Comparison of ENCODE assay signal across 8 cellular contexts in the genomic region with DNA sequence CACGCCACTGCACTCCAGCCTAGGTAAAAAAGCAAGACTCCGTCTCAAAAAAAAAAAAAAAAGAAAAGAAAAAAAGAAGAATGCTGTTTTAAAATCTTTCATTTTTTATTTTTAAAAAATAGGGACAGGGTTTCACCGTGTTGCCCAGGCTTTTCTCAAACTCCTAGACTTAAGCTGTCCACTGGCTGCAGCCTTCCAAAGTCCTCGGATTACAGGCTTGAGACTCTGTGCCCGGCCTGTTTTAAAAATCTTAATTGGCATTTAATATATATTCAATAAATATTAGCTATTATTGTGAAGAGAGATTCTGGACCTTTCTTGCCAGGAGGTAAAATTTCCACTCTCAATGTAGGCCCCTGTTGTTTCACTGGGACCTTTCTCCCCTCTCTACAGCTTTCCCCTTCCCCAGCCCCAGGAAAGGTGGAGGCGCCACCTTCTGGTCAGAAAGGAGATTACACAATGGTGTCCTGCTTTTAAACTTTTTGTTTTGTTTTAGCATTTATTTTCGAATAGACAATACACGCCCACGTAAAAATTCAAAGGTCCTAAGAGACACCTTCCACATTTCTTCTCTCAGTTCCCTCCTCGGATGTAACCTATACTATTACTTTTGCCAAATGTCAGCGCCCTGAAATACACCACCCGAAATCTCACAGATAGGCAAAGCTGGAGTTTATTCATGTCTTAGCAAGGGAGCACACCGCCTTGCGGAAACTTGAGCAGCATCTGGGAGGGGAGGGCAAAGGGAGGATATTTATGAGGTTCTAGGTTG. TPM values are rescaled to one million over a fixed set of nuclear protein-coding genes. Genes with fewer than 3 reads are reported as not detected.
DNase-seq lines count a peak whose midpoint lies in the region; ATAC-seq and TF ChIP-seq lines count a peak whose summit lies in the region.

No MANE protein-coding gene starts in this region.

- H3K27ac Mint-ChIP-seq in effector memory CD8-positive, alpha-beta T cell = peak overlapping the region in 1 of 2 donors; percentile 5

- H3K9me3 Mint-ChIP-seq in effector memory CD8-positive, alpha-beta T cell = no peaks in the 10 kb centered on the region

- H3K9me3 ChIP-seq in mesodermal cell (ENCODE audit: control insufficient read depth, low read length) = no peaks in the 10 kb centered on the region

- WGBS in mesodermal cell (ENCODE audit: insufficient coverage in 2 of 2), 2 experiments = 11 to 23% methylated on average over 3 to 5 of the region's 14 CpGs

- no peak overlapping the region for H3K27ac ChIP-seq in mesodermal cell (ENCODE audit: low read depth, low read length, severe bottlenecking)

- peaks cover 0 to 3% of the 10 kb centered on the region in 2 donors for H3K4me1 Mint-ChIP-seq in effector memory CD8-positive, alpha-beta T cell (ENCODE audit: low read depth in 2 of 2)

- peak overlapping the region; percentile 77 to 79 for H3K4me3 Mint-ChIP-seq in effector memory CD8-positive, alpha-beta T cell

- TF ChIP-seq CTCF in AG04449 (IDR thresholded peaks at IDR 0.05; ENCODE audit: insufficient read depth, low read length, missing control alignments) (peak; percentile 80), GM12875 (IDR thresholded peaks at IDR 0.05; ENCODE audit: borderline replicate concordance, insufficient read depth, low read depth, low read length) (peak; percentile 66)

- H3K36me3 ChIP-seq in mesodermal cell (ENCODE audit: control insufficient read depth, insufficient read depth, low read length) = no peaks in the 10 kb centered on the region

- H3K4me3 ChIP-seq in AG04449 (ENCODE audit: low read depth, low read length) (peak overlapping the region; percentile 51), GM12875 (ENCODE audit: low read depth, low read length) (peak overlapping the region; percentile 40), mesodermal cell (ENCODE audit: extremely low read depth, insufficient read depth, low read length, poor library complexity, severe bottlenecking) (peak overlapping the region; percentile 25)

- CTCF ChIA-PET in AG04449 (lab: Yijun Ruan, JAX) = interaction anchor here (0.7 to 9.7 kb wide), 43 partner anchors 8 to 348 kb away, joined by 3 to 97 read pairs (median 5); a partner anchor contains a TSS

- ATAC-seq in effector memory CD8-positive, alpha-beta T cell (replicated peaks) = peak; percentile 76

- POLR2A ChIA-PET in AG04449 (lab: Yijun Ruan, JAX) = no interaction called here

- DNase-seq in AG04449 (ENCODE audit: low read depth, low spot score) (no peak), NCI-H1694 treated with DMSO at 0.1 percent for 48 hours (lab: John Stamatoyannopoulos, UW) (peak; percentile 27), HCEC 1CT (no peak)
- DNase-seq in activated CD4-positive, alpha-beta T cell treated with anti-CD3 and anti-CD28 coated beads, Interleukin-2, amount 50 U/mL, for 4 hours = peak; percentile 57 to 58
- DNase-seq in effector memory CD8-positive, alpha-beta T cell = peak; percentile 67 to 69 (median 69)
- DNase-seq in stimulated activated CD8-positive, alpha-beta memory T cell treated with anti-CD3 and anti-CD28 coated beads, Interleukin-4, amount 100 ng/mL, for 4 hours (ENCODE audit: low read depth in 2 of 2, low spot score in 1 of 2) = peak; percentile 22 to 29

- H3K27me3 Mint-ChIP-seq in effector memory CD8-positive, alpha-beta T cell = no peaks in the 10 kb centered on the region

- H3K36me3 Mint-ChIP-seq in effector memory CD8-positive, alpha-beta T cell (ENCODE audit: insufficient read depth) = no peaks in the 10 kb centered on the region

- H3K4me1 ChIP-seq in mesodermal cell (ENCODE audit: control insufficient read depth, insufficient read depth, low read length, poor library complexity, severe bottlenecking) = no peaks in the 10 kb centered on the region

RNA-seq across cellular contexts. Expression of a gene that starts 23.8 kb away (rescaled TPM):
- 70.3 TPM for polyA plus RNA-seq in mesodermal cell (2013, experiment 1 of 2)
- polyA plus RNA-seq in mesodermal cell (2013, experiment 2 of 2) = 57.2 TPM

RNA-seq across cellular contexts. Expression of a gene that starts 58.9 kb away (rescaled TPM):
- 103 TPM for polyA plus RNA-seq in mesodermal cell (2013, experiment 1 of 2)
- 93.1 TPM for polyA plus RNA-seq in mesodermal cell (2013, experiment 2 of 2)

Comparison
In these comparisons a context has a peak if more than half of its experiments do, and no peak if none do; other contexts are left out.
1. DNase-seq: peak in NCI-H1694 treated with DMSO at 0.1 percent for 48 hours (single experiment), activated CD4-positive, alpha-beta T cell treated with anti-CD3 and anti-CD28 coated beads, Interleukin-2, amount 50 U/mL, for 4 hours (2 of 2), effector memory CD8-positive, alpha-beta T cell (3 of 3) and stimulated activated CD8-positive, alpha-beta memory T cell treated with anti-CD3 and anti-CD28 coated beads, Interleukin-4, amount 100 ng/mL, for 4 hours (2 of 2); none in AG04449 (single experiment) and HCEC 1CT (single experiment).
2. Peak in every context shown above with its lines, with median percentiles within 50 percentile points of each other: H3K4me3 ChIP-seq.